In the genomic region with DNA sequence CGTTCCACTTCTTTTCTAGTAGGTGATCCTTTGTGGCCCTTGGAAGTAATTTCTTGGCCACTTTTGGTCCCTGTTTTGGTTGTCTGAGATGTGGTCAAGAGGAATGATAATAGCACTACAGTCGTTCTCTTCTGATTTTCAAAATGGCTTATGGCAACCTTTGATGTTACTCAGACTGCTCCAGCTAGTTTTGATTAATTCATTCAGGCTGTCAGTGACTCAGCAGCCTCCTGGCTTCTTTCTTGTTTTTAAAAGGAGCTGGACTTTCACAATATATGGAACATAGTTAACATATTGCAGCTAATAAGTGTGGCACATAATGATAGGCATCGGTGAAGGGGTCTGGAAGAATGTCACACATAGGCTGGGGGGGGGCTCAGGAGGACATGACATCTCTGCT, we compare ENCODE assay signal across 10 cellular contexts. TPM values are rescaled to one million over a fixed set of nuclear protein-coding genes. Genes with fewer than 3 reads are reported as not detected.
DNase-seq lines count a peak whose midpoint lies in the region; ATAC-seq and TF ChIP-seq lines count a peak whose summit lies in the region.
"Had no signal": no experiment of that assay in that cellular context is flagged by ENCODE, and none has a peak within 500 bp of the region (broad histone marks: within the 10 kb centered on the region; RNA-seq: fewer than 3 reads in every experiment).

No MANE protein-coding gene starts in this region.

- H3K27ac Mint-ChIP-seq in activated CD8-positive, alpha-beta T cell treated with anti-CD3 and anti-CD28 coated beads for 36 hours = peak overlapping the region; percentile 46
- no peak overlapping the region for H3K27ac Mint-ChIP-seq in activated CD8-positive, alpha-beta T cell treated with anti-CD3 and anti-CD28 coated beads, Interleukin-2, amount 10 ng/mL, durations not matched to agents 7 days and 5 days
- peak overlapping the region; percentile 57 for H3K27ac Mint-ChIP-seq in activated naive CD8-positive, alpha-beta T cell treated with anti-CD3 and anti-CD28 coated beads, Interleukin-2, amount 50 U/mL, for 24 hours

- no peak for TF ChIP-seq EP300 in suprapubic skin (IDR thresholded peaks at IDR 0.05)

- ATAC-seq in activated CD8-positive, alpha-beta T cell treated with anti-CD3 and anti-CD28 coated beads for 36 hours = no peak
- no peak for ATAC-seq in activated CD8-positive, alpha-beta T cell treated with anti-CD3 and anti-CD28 coated beads, Interleukin-2, amount 10 ng/mL, durations not matched to agents 7 days and 5 days
- no peak for ATAC-seq in activated naive CD8-positive, alpha-beta T cell treated with anti-CD3 and anti-CD28 coated beads, Interleukin-2, amount 50 U/mL, for 24 hours
- ATAC-seq in GM19467 (IDR thresholded peaks at IDR 0.05; ENCODE audit: unreplicated experiment) = no peak

- H3K9me3 Mint-ChIP-seq in activated CD8-positive, alpha-beta T cell treated with anti-CD3 and anti-CD28 coated beads for 36 hours = no peaks in the 10 kb centered on the region
- no peaks in the 10 kb centered on the region for H3K9me3 Mint-ChIP-seq in activated CD8-positive, alpha-beta T cell treated with anti-CD3 and anti-CD28 coated beads, Interleukin-2, amount 10 ng/mL, durations not matched to agents 7 days and 5 days (ENCODE audit: insufficient read depth)
- H3K9me3 Mint-ChIP-seq in activated naive CD8-positive, alpha-beta T cell treated with anti-CD3 and anti-CD28 coated beads, Interleukin-2, amount 50 U/mL, for 24 hours = no peaks in the 10 kb centered on the region

- H3K27me3 Mint-ChIP-seq in activated CD8-positive, alpha-beta T cell treated with anti-CD3 and anti-CD28 coated beads for 36 hours = no peaks in the 10 kb centered on the region
- H3K27me3 Mint-ChIP-seq in activated CD8-positive, alpha-beta T cell treated with anti-CD3 and anti-CD28 coated beads, Interleukin-2, amount 10 ng/mL, durations not matched to agents 7 days and 5 days (ENCODE audit: low read depth) = no peaks in the 10 kb centered on the region
- no peaks in the 10 kb centered on the region for H3K27me3 Mint-ChIP-seq in activated naive CD8-positive, alpha-beta T cell treated with anti-CD3 and anti-CD28 coated beads, Interleukin-2, amount 50 U/mL, for 24 hours

- H2AFZ ChIP-seq in hepatocyte = no peak overlapping the region

- peaks cover 28% of the 10 kb centered on the region for H3K4me1 ChIP-seq in hepatocyte (ENCODE audit: insufficient read depth)
- peaks cover 52% of the 10 kb centered on the region for H3K4me1 ChIP-seq in suprapubic skin

- H3K36me3 ChIP-seq in hepatocyte (replicated peaks; ENCODE audit: insufficient read depth, low read depth) = no peaks in the 10 kb centered on the region
- no peaks in the 10 kb centered on the region for H3K36me3 ChIP-seq in suprapubic skin

- CTCF ChIA-PET in activated CD8-positive, alpha-beta T cell treated with anti-CD3 and anti-CD28 coated beads for 36 hours (lab: Charles Lee) = interaction anchor here (2.0 kb wide), 1 partner anchor 91 kb away, joined by 6 read pairs; no protein-coding TSS in a partner anchor
- CTCF ChIA-PET in activated CD8-positive, alpha-beta T cell treated with anti-CD3 and anti-CD28 coated beads, Interleukin-2, amount 10 ng/mL, durations not matched to agents 7 days and 5 days (lab: Charles Lee) = no interaction called here

- H3K9me3 ChIP-seq in hepatocyte (ENCODE audit: low read depth) (no peaks in the 10 kb centered on the region), suprapubic skin (no peaks in the 10 kb centered on the region)

- POLR2A ChIA-PET in activated CD8-positive, alpha-beta T cell treated with anti-CD3 and anti-CD28 coated beads for 36 hours (lab: Charles Lee) = interaction anchor here (0.8 kb wide), 1 partner anchor 46 kb away, joined by 3 read pairs; no protein-coding TSS in a partner anchor
- POLR2A ChIA-PET in activated CD8-positive, alpha-beta T cell treated with anti-CD3 and anti-CD28 coated beads, Interleukin-2, amount 10 ng/mL, durations not matched to agents 7 days and 5 days (lab: Charles Lee) = no interaction called here

- H3K4me3 ChIP-seq in hepatocyte (no peak overlapping the region), suprapubic skin (peak overlapping the region; percentile 19)

- intact Hi-C loops in activated CD8-positive, alpha-beta T cell treated with anti-CD3 and anti-CD28 coated beads for 36 hours (cut with micrococcal nuclease) = no loop called here

- peak overlapping the region; percentile 74 for H3K27ac ChIP-seq in hepatocyte
- peak overlapping the region; percentile 89 for H3K27ac ChIP-seq in suprapubic skin
- H3K27ac ChIP-seq: C4-2B had no signal

- no peak for TF ChIP-seq POLR2A in suprapubic skin (IDR thresholded peaks at IDR 0.05)

- H3K4me2 ChIP-seq in hepatocyte = peak overlapping the region; percentile 61

- no peak overlapping the region for H3K4me3 Mint-ChIP-seq in activated CD8-positive, alpha-beta T cell treated with anti-CD3 and anti-CD28 coated beads for 36 hours
- H3K4me3 Mint-ChIP-seq in activated CD8-positive, alpha-beta T cell treated with anti-CD3 and anti-CD28 coated beads, Interleukin-2, amount 10 ng/mL, durations not matched to agents 7 days and 5 days = no peak overlapping the region
- no peak overlapping the region for H3K4me3 Mint-ChIP-seq in activated naive CD8-positive, alpha-beta T cell treated with anti-CD3 and anti-CD28 coated beads, Interleukin-2, amount 50 U/mL, for 24 hours

- H3K27me3 ChIP-seq in hepatocyte (no peaks in the 10 kb centered on the region), suprapubic skin (no peaks in the 10 kb centered on the region)

- no peak for DNase-seq in activated CD8-positive, alpha-beta T cell treated with anti-CD3 and anti-CD28 coated beads for 36 hours
- no peak for DNase-seq in activated CD8-positive, alpha-beta T cell treated with anti-CD3 and anti-CD28 coated beads, Interleukin-2, amount 10 ng/mL, durations not matched to agents 7 days and 5 days
- no peak for DNase-seq in activated naive CD8-positive, alpha-beta T cell treated with anti-CD3 and anti-CD28 coated beads, Interleukin-2, amount 50 U/mL, for 24 hours
- peak; percentile 34 for DNase-seq in hepatocyte (ENCODE audit: low spot score)
- DNase-seq in suprapubic skin (ENCODE audit: low spot score in 2 of 2) = no peak
- DNase-seq in mesenteric fat pad (ENCODE audit: low spot score) = no peak
- no peak for DNase-seq in SK-N-DZ (ENCODE audit: low spot score)
- DNase-seq: NCI-H1092 had no signal

- peaks cover 65% of the 10 kb centered on the region for H3K4me1 Mint-ChIP-seq in activated CD8-positive, alpha-beta T cell treated with anti-CD3 and anti-CD28 coated beads for 36 hours (ENCODE audit: low read depth)
- H3K4me1 Mint-ChIP-seq in activated CD8-positive, alpha-beta T cell treated with anti-CD3 and anti-CD28 coated beads, Interleukin-2, amount 10 ng/mL, durations not matched to agents 7 days and 5 days (ENCODE audit: low read depth) = peaks cover 27% of the 10 kb centered on the region
- peaks cover 68% of the 10 kb centered on the region for H3K4me1 Mint-ChIP-seq in activated naive CD8-positive, alpha-beta T cell treated with anti-CD3 and anti-CD28 coated beads, Interleukin-2, amount 50 U/mL, for 24 hours

- H3K79me2 ChIP-seq in hepatocyte = peaks cover 99% of the 10 kb centered on the region

- no peak for TF ChIP-seq CTCF in activated CD8-positive, alpha-beta T cell treated with anti-CD3 and anti-CD28 coated beads for 36 hours (IDR thresholded peaks at IDR 0.05)
- no peak for TF ChIP-seq CTCF in hepatocyte (IDR thresholded peaks at IDR 0.05; ENCODE audit: poor library complexity)
- no peak for TF ChIP-seq CTCF in suprapubic skin (IDR thresholded peaks at IDR 0.05)

- no peaks in the 10 kb centered on the region for H3K36me3 Mint-ChIP-seq in activated CD8-positive, alpha-beta T cell treated with anti-CD3 and anti-CD28 coated beads for 36 hours (ENCODE audit: low read depth)
- H3K36me3 Mint-ChIP-seq in activated CD8-positive, alpha-beta T cell treated with anti-CD3 and anti-CD28 coated beads, Interleukin-2, amount 10 ng/mL, durations not matched to agents 7 days and 5 days (ENCODE audit: low read depth) = no peaks in the 10 kb centered on the region
- H3K36me3 Mint-ChIP-seq in activated naive CD8-positive, alpha-beta T cell treated with anti-CD3 and anti-CD28 coated beads, Interleukin-2, amount 50 U/mL, for 24 hours (ENCODE audit: low read depth) = no peaks in the 10 kb centered on the region

- 45% methylated on average over 3 of the region's 3 CpGs for WGBS in hepatocyte (ENCODE audit: low lambda C conversion rate, missing lambda C conversion rate)
- WGBS in suprapubic skin = 41% methylated on average over 3 of the region's 3 CpGs

- peaks cover 26% of the 10 kb centered on the region for H4K20me1 ChIP-seq in hepatocyte (ENCODE audit: insufficient read depth, poor library complexity, severe bottlenecking)

- H3K9me2 ChIP-seq in hepatocyte (replicated peaks; ENCODE audit: insufficient read depth) = no peaks in the 10 kb centered on the region

RNA-seq across cellular contexts. Expression of a gene that starts 47.3 kb away (rescaled TPM):
- 10 to 100 TPM; 18.5 to 21.6 TPM for total RNA-seq in activated CD8-positive, alpha-beta T cell treated with anti-CD3 and anti-CD28 coated beads for 36 hours
- 10 to 100 TPM; 30.3 to 30.6 TPM for total RNA-seq in activated CD8-positive, alpha-beta T cell treated with anti-CD3 and anti-CD28 coated beads, Interleukin-2, amount 10 ng/mL, durations not matched to agents 7 days and 5 days
- total RNA-seq in hepatocyte (24.0 and 32.9 TPM in 2 replicates), suprapubic skin (10 to 100 TPM; 27.3 to 39.4 (median 33.0) TPM), mesenteric fat pad (34.1 TPM)
- 15.3 and 20.2 TPM in 2 replicates for polyA plus RNA-seq in hepatocyte
- polyA plus RNA-seq in SK-N-DZ (2014; cell fraction: cytosol; rRNA removed) = 7.9 and 10.4 TPM in 2 replicates
- polyA plus RNA-seq in SK-N-DZ (2014; cell fraction: nucleus; rRNA removed) = 5.5 and 11.2 TPM in 2 replicates
